Comparison of ENCODE assay signal across 1 cellular context in genomic region chr6:18433059-18433458, GRCh38.
TF ChIP-seq lines count a peak whose summit lies in the region.

No MANE protein-coding gene starts in this region.

TF ChIP-seq in SK-N-SH, 30 proteins besides CTCF, POLR2A, EP300 and RAD21 (continued from another document):
- TF ChIP-seq JUND (IDR thresholded peaks at IDR 0.05) (no peak), POLR2AphosphoS5 (IDR thresholded peaks at IDR 0.05; ENCODE audit: low read depth, low read length) (no peak), YY1 (IDR thresholded peaks at IDR 0.05; ENCODE audit: low read depth) (no peak), RXRA (IDR thresholded peaks at IDR 0.05; ENCODE audit: borderline replicate concordance, low read depth) (no peak), TEAD4 (IDR thresholded peaks at IDR 0.05; ENCODE audit: borderline replicate concordance, insufficient read depth) (no peak), USF1 (IDR thresholded peaks at IDR 0.05; ENCODE audit: borderline replicate concordance, low read depth) (no peak)
